ENCODE assay signal across 9 cellular contexts in the genomic region with DNA sequence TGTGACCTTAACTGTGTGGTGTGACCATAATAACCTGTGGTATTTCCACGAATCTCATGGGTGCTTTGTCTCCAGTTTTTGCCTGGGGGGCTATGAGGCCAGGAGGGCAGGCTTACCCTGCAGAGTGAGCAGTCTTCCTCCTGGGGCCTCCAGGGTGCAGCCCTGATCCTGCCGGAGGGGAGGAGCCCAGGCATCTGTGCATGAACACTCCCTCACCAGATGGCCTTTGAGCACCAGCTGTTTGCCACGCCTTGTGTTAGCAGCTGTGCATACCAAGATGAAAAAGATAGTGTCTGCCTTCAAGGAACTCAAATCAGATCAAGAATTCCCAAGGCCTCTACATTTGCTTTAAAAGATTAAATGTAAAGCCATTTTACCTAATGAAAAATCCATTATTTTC.
DNase-seq lines count a peak whose midpoint lies in the region; ATAC-seq, FAIRE-seq and TF ChIP-seq lines count a peak whose summit lies in the region.
"Had no signal": no experiment of that assay in that cellular context is flagged by ENCODE, and none has a peak within 500 bp of the region (broad histone marks: within the 10 kb centered on the region; RNA-seq: fewer than 3 reads in every experiment).

No MANE protein-coding gene starts in this region.

- DNase-seq in RWPE2 (ENCODE audit: low spot score) = no peak
- DNase-seq in glomerular visceral epithelial cell (ENCODE audit: extremely low spot score) = peak; percentile 38
- DNase-seq in HTR-8/SVneo (ENCODE audit: insufficient read length, low spot score) = no peak
- no peak for DNase-seq in NCI-H187 (lab: John Stamatoyannopoulos, UW)
- no peak for DNase-seq in effector memory CD4-positive, alpha-beta T cell
- no peak for DNase-seq in endothelial cell (ENCODE audit: low spot score)

- no peaks in the 10 kb centered on the region for H3K9me3 ChIP-seq in RWPE2 (ENCODE audit: severe bottlenecking)
- H3K9me3 ChIP-seq in effector memory CD4-positive, alpha-beta T cell (ENCODE audit: control insufficient read depth, low read length) = no peaks in the 10 kb centered on the region

- no peaks in the 10 kb centered on the region for H3K9me3 Mint-ChIP-seq in endothelial cell (ENCODE audit: unreplicated experiment)

- no peak for FAIRE-seq in HTR-8/SVneo (lab: Jason Lieb, UNC)
- FAIRE-seq: endothelial cell of umbilical vein had no signal

- H3K36me3 ChIP-seq in RWPE2 (ENCODE audit: low read depth) = peaks cover 65% of the 10 kb centered on the region
- H3K36me3 ChIP-seq in effector memory CD4-positive, alpha-beta T cell (ENCODE audit: control insufficient read depth, insufficient read depth, low read length) = peaks cover 13% of the 10 kb centered on the region

- TF ChIP-seq CTCF in GM12872 (IDR thresholded peaks at IDR 0.05; ENCODE audit: insufficient read depth, low read depth, low read length) = 0 out of 3 replicates have a peak, but pooled peaks have one; percentile 3
- TF ChIP-seq CTCF in RWPE2 (IDR thresholded peaks at IDR 0.05; ENCODE audit: poor library complexity, severe bottlenecking) = peak; percentile 12
- no peak for TF ChIP-seq CTCF in endothelial cell (IDR thresholded peaks at IDR 0.05; ENCODE audit: unreplicated experiment)

- H3K27me3 Mint-ChIP-seq in endothelial cell (ENCODE audit: unreplicated experiment) = no peaks in the 10 kb centered on the region

- H3K36me3 Mint-ChIP-seq in endothelial cell (ENCODE audit: low read depth, unreplicated experiment) = no peaks in the 10 kb centered on the region

- ATAC-seq in HG02678 (IDR thresholded peaks at IDR 0.05; ENCODE audit: unreplicated experiment) (peak; percentile 89), RWPE2 (ENCODE audit: low read depth) (peak; percentile 88)

- H3K27ac Mint-ChIP-seq in endothelial cell (ENCODE audit: unreplicated experiment) = no peak overlapping the region

- H3K4me3 ChIP-seq in RWPE2 (ENCODE audit: severe bottlenecking) = no peak overlapping the region
- no peak overlapping the region for H3K4me3 ChIP-seq in effector memory CD4-positive, alpha-beta T cell (ENCODE audit: insufficient read depth, low read depth, low read length, poor library complexity, severe bottlenecking)

- peaks cover 10% of the 10 kb centered on the region for H3K4me1 Mint-ChIP-seq in endothelial cell (ENCODE audit: unreplicated experiment)

- H3K4me1 ChIP-seq in RWPE2 (ENCODE audit: insufficient read depth, poor library complexity, severe bottlenecking) = peaks cover 41% of the 10 kb centered on the region
- H3K4me1 ChIP-seq in effector memory CD4-positive, alpha-beta T cell (ENCODE audit: control insufficient read depth, insufficient read depth, low read length, poor library complexity, severe bottlenecking) = peaks cover 13% of the 10 kb centered on the region

- H3K4me3 Mint-ChIP-seq in endothelial cell (ENCODE audit: unreplicated experiment) = no peak overlapping the region

- no peak overlapping the region for H3K27ac ChIP-seq in RWPE2 (ENCODE audit: poor library complexity, severe bottlenecking)
- no peak overlapping the region for H3K27ac ChIP-seq in effector memory CD4-positive, alpha-beta T cell (ENCODE audit: insufficient read depth, low read length, poor library complexity, severe bottlenecking)

- no peaks in the 10 kb centered on the region for H3K27me3 ChIP-seq in RWPE2 (ENCODE audit: insufficient read depth, poor library complexity, severe bottlenecking)
- no peaks in the 10 kb centered on the region for H3K27me3 ChIP-seq in effector memory CD4-positive, alpha-beta T cell (replicated peaks; ENCODE audit: control insufficient read depth, insufficient read depth, low read length, poor library complexity, severe bottlenecking)
